Comparison of ENCODE assay signal across 8 cellular contexts in the genomic region with DNA sequence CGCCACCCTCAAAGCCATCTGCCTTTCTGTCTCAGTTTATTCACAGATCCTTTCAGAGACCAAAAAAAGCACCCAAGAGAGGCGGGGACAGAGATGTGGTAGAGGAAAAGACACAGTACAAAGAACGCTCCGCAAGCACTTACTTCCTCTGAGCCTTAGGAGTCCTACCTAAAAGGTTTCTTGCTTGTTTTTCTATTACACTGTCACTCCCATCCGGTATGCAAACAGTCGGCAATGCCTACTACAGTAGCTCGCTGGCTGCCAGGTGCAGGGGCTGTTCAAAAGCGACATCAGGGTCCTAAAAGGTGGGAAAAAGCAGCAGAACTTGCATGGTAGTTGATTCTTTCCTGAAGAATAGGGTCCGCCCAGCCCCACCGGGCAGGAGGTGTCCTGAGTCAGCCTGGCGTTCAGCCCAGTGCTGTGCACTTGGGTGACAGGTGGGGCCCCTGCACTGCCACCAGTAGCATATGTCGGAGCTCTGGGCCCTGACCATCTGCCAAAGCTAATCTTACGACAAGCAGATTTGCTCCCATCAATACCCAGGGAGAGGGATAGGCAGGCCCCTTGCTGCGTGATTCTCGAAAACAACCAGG. TPM values are rescaled to one million over a fixed set of nuclear protein-coding genes. Genes with fewer than 3 reads are reported as not detected.
DNase-seq lines count a peak whose midpoint lies in the region; ATAC-seq and TF ChIP-seq lines count a peak whose summit lies in the region.

No MANE protein-coding gene starts in this region.

- H3K9me3 ChIP-seq in GM23248 (ENCODE audit: low read depth) = no peaks in the 10 kb centered on the region
- H3K9me3 ChIP-seq in Loucy (ENCODE audit: insufficient read depth, low read depth, low read length) = no peaks in the 10 kb centered on the region
- H3K9me3 ChIP-seq in mucosa of descending colon = no peaks in the 10 kb centered on the region
- H3K9me3 ChIP-seq in thyroid gland = no peaks in the 10 kb centered on the region

- H3F3A ChIP-seq in GM23248 (ENCODE audit: insufficient read depth) (no peaks in the 10 kb centered on the region), Loucy (ENCODE audit: low read depth) (no peaks in the 10 kb centered on the region)

- peak overlapping the region; percentile 93 for H3K4me3 ChIP-seq in GM08714 (ENCODE audit: low read length)
- peak overlapping the region; percentile 96 for H3K4me3 ChIP-seq in GM23248
- peak overlapping the region; percentile 93 for H3K4me3 ChIP-seq in Loucy (ENCODE audit: low read length, poor library complexity, severe bottlenecking)
- peak overlapping the region; percentile 75 for H3K4me3 ChIP-seq in mucosa of descending colon
- peak overlapping the region; percentile 81 to 99 (median 88) for H3K4me3 ChIP-seq in thyroid gland (replicated peaks in 1 of 3)

- H4K20me1 ChIP-seq in GM23248 (ENCODE audit: insufficient read depth) = no peaks in the 10 kb centered on the region
- peaks cover 16% of the 10 kb centered on the region for H4K20me1 ChIP-seq in Loucy (ENCODE audit: insufficient read depth, low read length, poor library complexity, severe bottlenecking)

- peaks cover 47% of the 10 kb centered on the region for H3K79me2 ChIP-seq in GM23248 (ENCODE audit: insufficient read depth)
- peaks cover 38% of the 10 kb centered on the region for H3K79me2 ChIP-seq in Loucy (ENCODE audit: insufficient read depth, low read length)

- no peaks in the 10 kb centered on the region for H3K9me2 ChIP-seq in GM23248 (ENCODE audit: insufficient read depth)
- H3K9me2 ChIP-seq in Loucy (replicated peaks; ENCODE audit: low read depth, low read length) = no peaks in the 10 kb centered on the region

- ATAC-seq in mucosa of descending colon = peak; percentile 68

- TF ChIP-seq POLR2A in thyroid gland (IDR thresholded peaks at IDR 0.05) = no peak

- H3K9ac ChIP-seq in GM23248 (peak overlapping the region; percentile 84), Loucy (ENCODE audit: low read depth, low read length, poor library complexity, severe bottlenecking) (peak overlapping the region; percentile 67)

- H3K4me1 ChIP-seq in GM23248 (ENCODE audit: insufficient read depth) (peaks cover 4% of the 10 kb centered on the region; the same call in 1 of the 2 replicates), Loucy (ENCODE audit: insufficient read depth, low read length, poor library complexity, severe bottlenecking) (peaks cover 26% of the 10 kb centered on the region), mucosa of descending colon (ENCODE audit: low read depth) (peaks cover 32% of the 10 kb centered on the region), thyroid gland (peaks cover 20 to 22% of the 10 kb centered on the region in 2 donors)

- H3K27ac ChIP-seq in GM23248 = no peak overlapping the region
- H3K27ac ChIP-seq in thyroid gland = peak overlapping the region; percentile 68 to 79 (median 71)

- 30 to 31% methylated on average over 15 of the region's 15 CpGs for WGBS in GM23248 (ENCODE audit: low coverage in 1 of 2, low lambda C conversion rate in 2 of 2, missing lambda C conversion rate in 2 of 2), 2 experiments
- 7 to 16% methylated on average over 12 of the region's 15 CpGs for WGBS in thyroid gland, 2 donors

- in situ Hi-C loops in GM23248 (cut with MboI) = no loop called here

- H3K36me3 ChIP-seq in GM23248 (ENCODE audit: low read depth) (no peaks in the 10 kb centered on the region), Loucy (ENCODE audit: insufficient read depth, low read length) (no peaks in the 10 kb centered on the region), mucosa of descending colon (ENCODE audit: low read depth) (no peaks in the 10 kb centered on the region), thyroid gland (no peaks in the 10 kb centered on the region)

- H3K27me3 ChIP-seq in GM23248 (replicated peaks; ENCODE audit: insufficient read depth) (no peaks in the 10 kb centered on the region), Loucy (ENCODE audit: insufficient read depth, low read length, poor library complexity, severe bottlenecking) (no peaks in the 10 kb centered on the region), thyroid gland (no peaks in the 10 kb centered on the region)

- H2AFZ ChIP-seq in GM23248 (peak overlapping the region; percentile 96), Loucy (ENCODE audit: low read length) (peak overlapping the region; percentile 91)

- DNase-seq in GM23248 = peak; percentile 53
- DNase-seq in activated CD4-positive, alpha-beta T cell treated with anti-CD3 and anti-CD28 coated beads for 4 hours = peak; percentile 18 to 25
- peak; percentile 24 for DNase-seq in effector CD8-positive, alpha-beta T cell (lab: John Stamatoyannopoulos, UW)
- DNase-seq in mucosa of descending colon = peak in 1 of 3 donors; percentile 89
- peak; percentile 82 to 86 for DNase-seq in thyroid gland
- no peak for DNase-seq in GM19238 (ENCODE audit: insufficient read length, low spot score)

- TF ChIP-seq CTCF in Loucy (conservative IDR thresholded peaks at IDR 0.05; ENCODE audit: low read length) (no peak), mucosa of descending colon (IDR thresholded peaks at IDR 0.05) (no peak), thyroid gland (IDR thresholded peaks at IDR 0.05) (no peak)

- intact Hi-C loops in mucosa of descending colon (cut with DNase I, micrococcal nuclease) (no loop called here), thyroid gland (cut with DNase I) (no loop called here)

- peak overlapping the region; percentile 79 for H3K4me2 ChIP-seq in GM23248 (ENCODE audit: unreplicated experiment)
- H3K4me2 ChIP-seq in Loucy (ENCODE audit: low read depth, low read length, poor library complexity, severe bottlenecking) = peak overlapping the region; percentile 95

RNA-seq across cellular contexts. Expression of a gene that starts 0.7 kb away (rescaled TPM):
- total RNA-seq in GM23248 (2014; rRNA removed; shearing (Covaris generic)) = 24.5 and 27.8 TPM in 2 replicates
- polyA plus RNA-seq in GM23248 (2016; fragmentation: Nextera tagmentation; extraction: Ambion mirVana) = 8.1 and 8.2 TPM in 2 replicates
- total RNA-seq in mucosa of descending colon (10 to 100 TPM; 37.0 to 50.5 (median 45.5) TPM), thyroid gland (10 to 100 TPM; 19.6 to 61.8 (median 26.3) TPM)

RNA-seq across cellular contexts. Expression of a gene that starts 30.1 kb away (rescaled TPM):
- 56.5 and 73.3 TPM in 2 replicates for total RNA-seq in GM23248 (2014; rRNA removed; shearing (Covaris generic))
- 195 and 315 TPM in 2 replicates for polyA plus RNA-seq in GM23248 (2016; fragmentation: Nextera tagmentation; extraction: Ambion mirVana)
- 100 to 1,000 TPM; 186 to 205 (median 202) TPM for total RNA-seq in mucosa of descending colon
- 10 to 100 TPM; 23.5 to 51.9 (median 38.0) TPM for total RNA-seq in thyroid gland

RNA-seq across cellular contexts. Expression of a gene that starts 40.1 kb away (rescaled TPM):
- total RNA-seq in GM23248 (2014; rRNA removed; shearing (Covaris generic)) = not detected in 2 replicates
- not detected in 2 replicates for polyA plus RNA-seq in GM23248 (2016; fragmentation: Nextera tagmentation; extraction: Ambion mirVana)
- 1 to 10 TPM in 2 of 3 donors, not detected in 1; 1.3 to 2.8 TPM for total RNA-seq in mucosa of descending colon
- total RNA-seq in thyroid gland = 1 to 10 TPM in 3 of 4 donors, not detected in 1; 1.2 to 8.7 (median 1.9) TPM
